3 cellular contexts compared by ENCODE assay signal in the genomic region with DNA sequence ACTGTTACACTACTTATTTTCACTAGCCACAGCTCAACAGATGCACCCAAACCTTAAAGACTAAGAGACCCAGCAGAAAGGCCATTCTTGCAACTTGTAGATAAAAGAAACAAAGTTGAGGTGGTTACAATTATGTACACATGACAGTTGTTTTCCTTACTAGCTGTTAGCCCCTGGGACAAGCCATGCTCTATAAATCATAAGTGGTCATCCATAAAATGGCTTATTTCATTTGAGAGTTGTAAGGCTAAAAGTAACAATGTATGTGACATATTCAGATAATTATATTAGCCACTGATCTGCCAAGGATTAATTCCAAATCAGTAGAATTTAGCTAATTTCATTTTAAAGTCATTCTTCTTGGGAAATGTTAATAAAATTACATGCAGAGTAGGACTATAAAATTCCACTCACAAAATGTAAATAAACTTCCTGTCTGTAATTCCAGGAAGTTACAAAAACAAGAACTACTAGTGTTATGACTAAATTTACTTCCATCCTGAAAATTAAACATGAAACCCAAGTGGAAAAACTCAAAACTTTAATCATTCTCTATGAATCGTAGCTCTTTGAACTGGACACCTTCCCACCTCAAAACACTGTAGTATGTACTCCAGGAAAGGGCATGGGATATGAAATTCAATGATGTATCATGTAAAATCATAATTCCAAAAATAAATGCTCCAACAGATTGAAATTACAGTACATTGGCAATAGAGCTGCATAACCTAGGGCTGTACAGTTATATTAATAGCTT.
TF ChIP-seq lines count a peak whose summit lies in the region.

No MANE protein-coding gene starts in this region.

TF ChIP-seq in SK-N-SH treated with all-trans-retinoic acid at 6 μM for 48 hours, 23 proteins besides CTCF, POLR2A, EP300 and RAD21 (continued from another document):
- TF ChIP-seq TSHZ2 (CRISPR knock-in tag; IDR thresholded peaks at IDR 0.05) (no peak), ISL1 (CRISPR knock-in tag; IDR thresholded peaks at IDR 0.05) (peak; percentile 45)

TF ChIP-seq in SK-N-SH, 30 proteins besides CTCF, POLR2A, EP300 and RAD21 (continued from another document):
- TF ChIP-seq, protein P1, sequence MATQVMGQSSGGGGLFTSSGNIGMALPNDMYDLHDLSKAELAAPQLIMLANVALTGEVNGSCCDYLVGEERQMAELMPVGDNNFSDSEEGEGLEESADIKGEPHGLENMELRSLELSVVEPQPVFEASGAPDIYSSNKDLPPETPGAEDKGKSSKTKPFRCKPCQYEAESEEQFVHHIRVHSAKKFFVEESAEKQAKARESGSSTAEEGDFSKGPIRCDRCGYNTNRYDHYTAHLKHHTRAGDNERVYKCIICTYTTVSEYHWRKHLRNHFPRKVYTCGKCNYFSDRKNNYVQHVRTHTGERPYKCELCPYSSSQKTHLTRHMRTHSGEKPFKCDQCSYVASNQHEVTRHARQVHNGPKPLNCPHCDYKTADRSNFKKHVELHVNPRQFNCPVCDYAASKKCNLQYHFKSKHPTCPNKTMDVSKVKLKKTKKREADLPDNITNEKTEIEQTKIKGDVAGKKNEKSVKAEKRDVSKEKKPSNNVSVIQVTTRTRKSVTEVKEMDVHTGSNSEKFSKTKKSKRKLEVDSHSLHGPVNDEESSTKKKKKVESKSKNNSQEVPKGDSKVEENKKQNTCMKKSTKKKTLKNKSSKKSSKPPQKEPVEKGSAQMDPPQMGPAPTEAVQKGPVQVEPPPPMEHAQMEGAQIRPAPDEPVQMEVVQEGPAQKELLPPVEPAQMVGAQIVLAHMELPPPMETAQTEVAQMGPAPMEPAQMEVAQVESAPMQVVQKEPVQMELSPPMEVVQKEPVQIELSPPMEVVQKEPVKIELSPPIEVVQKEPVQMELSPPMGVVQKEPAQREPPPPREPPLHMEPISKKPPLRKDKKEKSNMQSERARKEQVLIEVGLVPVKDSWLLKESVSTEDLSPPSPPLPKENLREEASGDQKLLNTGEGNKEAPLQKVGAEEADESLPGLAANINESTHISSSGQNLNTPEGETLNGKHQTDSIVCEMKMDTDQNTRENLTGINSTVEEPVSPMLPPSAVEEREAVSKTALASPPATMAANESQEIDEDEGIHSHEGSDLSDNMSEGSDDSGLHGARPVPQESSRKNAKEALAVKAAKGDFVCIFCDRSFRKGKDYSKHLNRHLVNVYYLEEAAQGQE (IDR thresholded peaks at IDR 0.05; ENCODE audit: low read depth, low read length): no peak
- TF ChIP-seq FOSL2 (IDR thresholded peaks at IDR 0.05; ENCODE audit: borderline replicate concordance, low read depth): no peak
- no peak for TF ChIP-seq SMC3 (IDR thresholded peaks at IDR 0.05; ENCODE audit: low read depth, low read length)
- TF ChIP-seq FOXJ3 (CRISPR knock-in tag; IDR thresholded peaks at IDR 0.05): no peak
TF ChIP-seq in SK-N-SH: peak in this region for 0.

TF ChIP-seq in WTC11, 78 proteins besides CTCF, POLR2A, EP300 and RAD21 (continued from another document):
- TF ChIP-seq NR2C2 (CRISPR knock-in tag; IDR thresholded peaks at IDR 0.05) (no peak), CBFB (CRISPR knock-in tag; IDR thresholded peaks at IDR 0.05; ENCODE audit: low read depth) (no peak), FOXJ3 (CRISPR knock-in tag; IDR thresholded peaks at IDR 0.05; ENCODE audit: borderline replicate concordance) (no peak), KAT7 (CRISPR knock-in tag; IDR thresholded peaks at IDR 0.05; ENCODE audit: borderline replicate concordance) (no peak), MXD4 (CRISPR knock-in tag; IDR thresholded peaks at IDR 0.05; ENCODE audit: borderline replicate concordance) (no peak)
- TF ChIP-seq, protein P2, sequence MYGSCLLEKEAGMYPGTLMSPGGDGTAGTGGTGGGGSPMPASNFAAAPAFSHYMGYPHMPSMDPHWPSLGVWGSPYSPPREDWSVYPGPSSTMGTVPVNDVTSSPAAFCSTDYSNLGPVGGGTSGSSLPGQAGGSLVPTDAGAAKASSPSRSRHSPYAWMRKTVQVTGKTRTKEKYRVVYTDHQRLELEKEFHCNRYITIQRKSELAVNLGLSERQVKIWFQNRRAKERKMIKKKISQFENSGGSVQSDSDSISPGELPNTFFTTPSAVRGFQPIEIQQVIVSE (CRISPR knock-in tag; IDR thresholded peaks at IDR 0.05; ENCODE audit: borderline replicate concordance): no peak
